In genomic region chr2:85015653-85016360, GRCh38 we compare ENCODE assay signal across 11 cellular contexts. TPM values are rescaled to one million over a fixed set of nuclear protein-coding genes. Genes with fewer than 3 reads are reported as not detected.
A peak's percentile ranks its signal among the peaks of the same experiment; 100 is the strongest.
DNase-seq lines count a peak whose midpoint lies in the region; ATAC-seq and TF ChIP-seq lines count a peak whose summit lies in the region.
"Had no signal": no experiment of that assay in that cellular context is flagged by ENCODE, and none has a peak within 500 bp of the region (broad histone marks: within the 10 kb centered on the region; RNA-seq: fewer than 3 reads in every experiment).

No MANE protein-coding gene starts in this region.

- H3K4me3 Mint-ChIP-seq in activated T-helper 2 cell treated with anti-CD3 and anti-CD28 coated beads, Interferon-gamma antibody, Interleukin-2, Interleukin-4, amounts not matched to agents 10 μg/mL and 5 μg/mL and 100 μg/mL, durations not matched to agents 14 hours and 24 hours and 36 hours (ENCODE audit: low read depth) = no peak overlapping the region

- peaks cover 28% of the 10 kb centered on the region for H3K36me3 Mint-ChIP-seq in activated T-helper 2 cell treated with anti-CD3 and anti-CD28 coated beads, Interferon-gamma antibody, Interleukin-2, Interleukin-4, amounts not matched to agents 10 μg/mL and 5 μg/mL and 100 μg/mL, durations not matched to agents 14 hours and 24 hours and 36 hours (ENCODE audit: low read depth)

- H3K4me1 ChIP-seq in left ventricle myocardium inferior = peaks cover 92% of the 10 kb centered on the region

- no peaks in the 10 kb centered on the region for H3K36me3 ChIP-seq in left ventricle myocardium inferior

- no peak overlapping the region for H3K4me3 ChIP-seq in left ventricle myocardium inferior

- no peaks in the 10 kb centered on the region for H3K9me3 Mint-ChIP-seq in activated T-helper 2 cell treated with anti-CD3 and anti-CD28 coated beads, Interferon-gamma antibody, Interleukin-2, Interleukin-4, amounts not matched to agents 10 μg/mL and 5 μg/mL and 100 μg/mL, durations not matched to agents 14 hours and 24 hours and 36 hours

- no peaks in the 10 kb centered on the region for H3K27me3 ChIP-seq in left ventricle myocardium inferior (ENCODE audit: low read depth)

- no peaks in the 10 kb centered on the region for H3K27me3 Mint-ChIP-seq in activated T-helper 2 cell treated with anti-CD3 and anti-CD28 coated beads, Interferon-gamma antibody, Interleukin-2, Interleukin-4, amounts not matched to agents 10 μg/mL and 5 μg/mL and 100 μg/mL, durations not matched to agents 14 hours and 24 hours and 36 hours (ENCODE audit: low read depth)

- peak overlapping the region; percentile 28 for H3K27ac ChIP-seq in left ventricle myocardium inferior (replicated peaks)

- peaks cover 52% of the 10 kb centered on the region for H3K4me1 Mint-ChIP-seq in activated T-helper 2 cell treated with anti-CD3 and anti-CD28 coated beads, Interferon-gamma antibody, Interleukin-2, Interleukin-4, amounts not matched to agents 10 μg/mL and 5 μg/mL and 100 μg/mL, durations not matched to agents 14 hours and 24 hours and 36 hours (ENCODE audit: low read depth)

- peak; percentile 28 for TF ChIP-seq CTCF in left ventricle myocardium inferior (IDR thresholded peaks at IDR 0.05; ENCODE audit: borderline replicate concordance)

- intact Hi-C loops in left ventricle myocardium inferior (cut with micrococcal nuclease) = no loop called here
- intact Hi-C loops in left cardiac atrium (cut with DNase I) = no loop called here
- intact Hi-C loops in activated T-helper 2 cell treated with anti-CD3 and anti-CD28 coated beads, Interferon-gamma antibody, Interleukin-2, Interleukin-4, amounts not matched to agents 10 μg/mL and 5 μg/mL and 100 μg/mL, durations not matched to agents 14 hours and 24 hours and 36 hours (cut with micrococcal nuclease) = loop anchor here (1.0 kb wide), 1 partner anchor 90 kb away; no protein-coding TSS in a partner anchor

- no peak for DNase-seq in left ventricle myocardium inferior
- DNase-seq in left cardiac atrium = no peak
- no peak for DNase-seq in activated T-helper 2 cell treated with anti-CD3 and anti-CD28 coated beads, Interferon-gamma antibody, Interleukin-2, Interleukin-4, amounts not matched to agents 10 μg/mL and 5 μg/mL and 100 μg/mL, durations not matched to agents 14 hours and 24 hours and 36 hours (ENCODE audit: low spot score)
- DNase-seq in iris pigment epithelial cell (ENCODE audit: low read depth) = peak; percentile 40
- no peak for DNase-seq in retina
- DNase-seq: activated effector memory CD4-positive, alpha-beta T cell treated with Interleukin-2 at 50 U/mL for 16 hours; NCI-H1417 treated with DMSO at 0.1 percent for 48 hours; Right ventricle myocardium superior had no signal

- ATAC-seq in left cardiac atrium = no peak
- ATAC-seq in HG03159 (IDR thresholded peaks at IDR 0.05; ENCODE audit: unreplicated experiment) = no peak
- no peak for ATAC-seq in HG02981 (IDR thresholded peaks at IDR 0.05; ENCODE audit: unreplicated experiment)
- ATAC-seq in HG02885 (IDR thresholded peaks at IDR 0.05; ENCODE audit: poor library complexity, unreplicated experiment) = no peak

- H3K9me3 ChIP-seq in left ventricle myocardium inferior (replicated peaks) = no peaks in the 10 kb centered on the region

- peak overlapping the region; percentile 61 for H3K27ac Mint-ChIP-seq in activated T-helper 2 cell treated with anti-CD3 and anti-CD28 coated beads, Interferon-gamma antibody, Interleukin-2, Interleukin-4, amounts not matched to agents 10 μg/mL and 5 μg/mL and 100 μg/mL, durations not matched to agents 14 hours and 24 hours and 36 hours

RNA-seq across cellular contexts. Expression of gene KCMF1, which starts 44.8 kb away (rescaled TPM):
- 90.2 TPM for total RNA-seq in left ventricle myocardium inferior
- total RNA-seq in left cardiac atrium = 10 to 100 TPM; 71.2 to 81.0 TPM
- 82.6 and 86.3 TPM in 2 replicates for total RNA-seq in activated T-helper 2 cell treated with anti-CD3 and anti-CD28 coated beads, Interferon-gamma antibody, Interleukin-2, Interleukin-4, amounts not matched to agents 10 μg/mL and 5 μg/mL and 100 μg/mL, durations not matched to agents 14 hours and 24 hours and 36 hours
